ENCODE assay signal across 20 cellular contexts in the genomic region with DNA sequence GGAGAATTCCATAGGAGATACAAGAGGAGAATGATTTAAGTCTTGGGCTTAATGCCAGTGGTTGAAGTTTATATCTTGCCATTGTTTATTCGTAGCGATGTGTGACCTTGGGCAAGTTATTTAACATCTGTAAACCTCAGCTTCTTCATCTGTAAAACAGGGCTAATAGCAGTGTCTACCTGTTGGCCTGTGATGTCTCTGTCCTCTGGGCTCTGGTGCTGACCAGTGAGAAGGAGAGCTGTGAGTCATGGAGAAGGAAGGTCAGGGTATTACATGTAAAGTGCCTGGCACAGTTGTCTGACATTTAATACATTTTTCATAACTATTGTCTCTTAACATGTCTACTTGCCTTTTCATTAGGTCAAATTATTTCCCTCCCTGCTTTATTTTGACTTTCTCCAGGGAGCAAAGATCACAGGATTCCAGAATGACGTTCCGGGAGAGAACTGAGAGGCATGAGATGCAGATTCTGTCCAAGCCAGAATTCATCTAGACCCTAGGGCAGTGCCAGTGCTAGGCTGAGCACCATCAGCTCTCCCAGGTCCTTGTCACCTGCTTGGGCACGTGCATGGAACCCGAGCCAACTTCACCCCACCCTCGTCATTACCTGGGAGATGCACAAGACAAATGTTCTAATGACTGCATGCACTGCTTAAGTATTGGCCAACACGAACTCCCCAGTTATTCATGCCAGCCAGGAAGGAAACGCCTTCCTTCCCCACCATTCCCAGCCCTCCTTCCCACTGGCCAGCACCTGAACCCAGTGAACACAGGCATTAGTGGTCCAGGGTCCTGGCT.
A peak's percentile ranks its signal among the peaks of the same experiment; 100 is the strongest.
DNase-seq lines count a peak whose midpoint lies in the region; TF ChIP-seq lines count a peak whose summit lies in the region.
"Had no signal": no experiment of that assay in that cellular context is flagged by ENCODE, and none has a peak within 500 bp of the region (broad histone marks: within the 10 kb centered on the region; RNA-seq: fewer than 3 reads in every experiment).

No MANE protein-coding gene starts in this region.

- H2AFZ ChIP-seq in osteoblast (ENCODE audit: low read length) = no peak overlapping the region

- H3K4me3 Mint-ChIP-seq in Calu3 (ENCODE audit: low read depth, unreplicated experiment) = no peak overlapping the region
- H3K4me3 Mint-ChIP-seq: activated naive CD4-positive, alpha-beta T cell treated with anti-CD3 and anti-CD28 coated beads, Interleukin-2, amount 10 ng/mL, durations not matched to agents 7 days and 5 days; naive B cell; stimulated activated naive CD8-positive, alpha-beta T cell treated with anti-CD3 and anti-CD28 coated beads, Interleukin-15, Interleukin-2, amounts not matched to agents 100 ng/mL and 50 ng/mL, for 24 hours; T-helper 17 cell had no signal

- no peaks in the 10 kb centered on the region for H4K20me1 ChIP-seq in osteoblast (ENCODE audit: insufficient read depth, low read length)

- DNase-seq in Calu3 = peak; percentile 41
- peak; percentile 40 for DNase-seq in M059J (ENCODE audit: low read depth)
- peak; percentile 64 for DNase-seq in amniotic epithelial cell (ENCODE audit: low read depth)
- peak; percentile 59 for DNase-seq in islet precursor cell
- no peak for DNase-seq in activated CD4-positive, CD25-positive, alpha-beta regulatory T cell treated with anti-CD3 and anti-CD28 coated beads, Interleukin-2, amount 50 U/mL, for 72 hours
- DNase-seq in HPDE6-E6E7 (ENCODE audit: extremely low spot score) = no peak
- DNase-seq in osteoblast (ENCODE audit: insufficient read length, low spot score, missing footprints) = no peak
- no peak for DNase-seq in stimulated activated CD4-positive, alpha-beta T cell treated with anti-CD3 and anti-CD28 coated beads, Interleukin-12 subunit alpha, Interleukin-12 subunit beta, amount 100 ng/mL, for 4 hours
- DNase-seq: activated CD4-positive, CD25-positive, alpha-beta regulatory T cell; activated CD8-positive, alpha-beta memory T cell treated with anti-CD3 and anti-CD28 coated beads, Interleukin-2, amount 50 U/mL, for 48 hours; activated naive CD4-positive, alpha-beta T cell treated with anti-CD3 and anti-CD28 coated beads, Interleukin-2, amount 10 ng/mL, durations not matched to agents 7 days and 5 days; effector memory CD4-positive, alpha-beta T cell; left ventricle myocardium superior; naive B cell; NCI-H1694 treated with DMSO at 0.1 percent for 48 hours; NCI-H748 treated with DMSO at 0.1 percent for 48 hours; posterior cingulate gyrus; T-helper 17 cell had no signal

- no peak overlapping the region for H3K27ac Mint-ChIP-seq in Calu3 (ENCODE audit: unreplicated experiment)
- H3K27ac Mint-ChIP-seq: activated naive CD4-positive, alpha-beta T cell treated with anti-CD3 and anti-CD28 coated beads, Interleukin-2, amount 10 ng/mL, durations not matched to agents 7 days and 5 days; naive B cell; stimulated activated naive CD8-positive, alpha-beta T cell treated with anti-CD3 and anti-CD28 coated beads, Interleukin-15, Interleukin-2, amounts not matched to agents 100 ng/mL and 50 ng/mL, for 24 hours; T-helper 17 cell had no signal

- H3K79me2 ChIP-seq in osteoblast (ENCODE audit: insufficient read depth, low read length) = no peaks in the 10 kb centered on the region

- H3K27me3 ChIP-seq in osteoblast (ENCODE audit: insufficient read depth, low read length) = no peaks in the 10 kb centered on the region
- H3K27me3 ChIP-seq: cardiac muscle cell had no signal

- peaks cover 32% of the 10 kb centered on the region for H3K4me1 Mint-ChIP-seq in Calu3 (ENCODE audit: low read depth, unreplicated experiment)
- H3K4me1 Mint-ChIP-seq: activated naive CD4-positive, alpha-beta T cell treated with anti-CD3 and anti-CD28 coated beads, Interleukin-2, amount 10 ng/mL, durations not matched to agents 7 days and 5 days; naive B cell had no signal

- H3K27ac ChIP-seq in osteoblast (ENCODE audit: low read depth, low read length) = no peak overlapping the region
- H3K27ac ChIP-seq: cardiac muscle cell had no signal

- no peak overlapping the region for H3K4me2 ChIP-seq in osteoblast (ENCODE audit: insufficient read depth, low read length)

- H3K9me3 ChIP-seq in osteoblast (ENCODE audit: low read depth, low read length) = no peaks in the 10 kb centered on the region

- no peaks in the 10 kb centered on the region for H3K36me3 ChIP-seq in osteoblast (ENCODE audit: insufficient read depth, low read length)
- H3K36me3 ChIP-seq: cardiac muscle cell had no signal

- CTCF ChIA-PET in Calu3 (lab: Charles Lee) = no interaction called here

- no peaks in the 10 kb centered on the region for H3K36me3 Mint-ChIP-seq in Calu3 (ENCODE audit: insufficient read depth, unreplicated experiment)
- H3K36me3 Mint-ChIP-seq: activated naive CD4-positive, alpha-beta T cell treated with anti-CD3 and anti-CD28 coated beads, Interleukin-2, amount 10 ng/mL, durations not matched to agents 7 days and 5 days; naive B cell had no signal

- H3K4me1 ChIP-seq in osteoblast (ENCODE audit: insufficient read depth, low read length) = peaks cover 5% of the 10 kb centered on the region

- H3K9me3 Mint-ChIP-seq in Calu3 (ENCODE audit: low read depth, unreplicated experiment) = no peaks in the 10 kb centered on the region
- H3K9me3 Mint-ChIP-seq: activated naive CD4-positive, alpha-beta T cell treated with anti-CD3 and anti-CD28 coated beads, Interleukin-2, amount 10 ng/mL, durations not matched to agents 7 days and 5 days; stimulated activated naive CD8-positive, alpha-beta T cell treated with anti-CD3 and anti-CD28 coated beads, Interleukin-15, Interleukin-2, amounts not matched to agents 100 ng/mL and 50 ng/mL, for 24 hours had no signal

- TF ChIP-seq CTCF in Calu3 (IDR thresholded peaks at IDR 0.05; ENCODE audit: unreplicated experiment) (no peak), osteoblast (IDR thresholded peaks at IDR 0.05; ENCODE audit: extremely low read depth, low read depth, low read length) (no peak)

- no peaks in the 10 kb centered on the region for H3K27me3 Mint-ChIP-seq in Calu3 (ENCODE audit: unreplicated experiment)
- H3K27me3 Mint-ChIP-seq: activated naive CD4-positive, alpha-beta T cell treated with anti-CD3 and anti-CD28 coated beads, Interleukin-2, amount 10 ng/mL, durations not matched to agents 7 days and 5 days had no signal

- BruUV-seq in Calu3 (replicated peaks; lab: Mats Ljungman, UMichigan) = no TSS peak

- intact Hi-C loops in Calu3 (cut with micrococcal nuclease; ENCODE audit: unreplicated experiment) = loop anchor here (1.0 kb wide), 1 partner anchor 32 kb away; no protein-coding TSS in a partner anchor

- H3K4me3 ChIP-seq in osteoblast (ENCODE audit: insufficient read depth, low read length) = no peak overlapping the region
- H3K4me3 ChIP-seq: cardiac muscle cell had no signal

Comparison
In these comparisons a context has a peak if more than half of its experiments do, and no peak if none do; other contexts are left out.
1. DNase-seq: peak in Calu3 (single experiment), M059J (single experiment), amniotic epithelial cell (single experiment) and islet precursor cell (single experiment); none in activated CD4-positive, CD25-positive, alpha-beta regulatory T cell treated with anti-CD3 and anti-CD28 coated beads, Interleukin-2, amount 50 U/mL, for 72 hours (single experiment), HPDE6-E6E7 (single experiment), osteoblast (single experiment) and stimulated activated CD4-positive, alpha-beta T cell treated with anti-CD3 and anti-CD28 coated beads, Interleukin-12 subunit alpha, Interleukin-12 subunit beta, amount 100 ng/mL, for 4 hours (single experiment).